In genomic region chr17:1474402-1475189, GRCh38 we compare ENCODE assay signal across 11 cellular contexts. TPM values are rescaled to one million over a fixed set of nuclear protein-coding genes. Genes with fewer than 3 reads are reported as not detected.
A peak's percentile ranks its signal among the peaks of the same experiment; 100 is the strongest.
DNase-seq lines count a peak whose midpoint lies in the region; ATAC-seq and TF ChIP-seq lines count a peak whose summit lies in the region.
"Had no signal": no experiment of that assay in that cellular context is flagged by ENCODE, and none has a peak within 500 bp of the region (broad histone marks: within the 10 kb centered on the region; RNA-seq: fewer than 3 reads in every experiment).

No MANE protein-coding gene starts in this region.

- H3K27ac ChIP-seq in BLaER1 treated with 17β-estradiol and CSF1 and Interleukin-3, amounts not matched to agents 10 nM and 100 nM, result peak overlapping the region in 3 of 11 experiments; percentile 10 to 38 (median 20); a peak in 6 of 22 replicates
- no peak overlapping the region for H3K27ac ChIP-seq in testis
- H3K27ac ChIP-seq in breast epithelium, result peak overlapping the region in 1 of 2 donors; percentile 71
- no peak overlapping the region for H3K27ac ChIP-seq in MM.1S (ENCODE audit: low read length)

- H3K4me3 ChIP-seq in BLaER1 treated with 17β-estradiol and CSF1 and Interleukin-3, amounts not matched to agents 10 nM and 100 nM, result peak overlapping the region in 1 of 10 experiments; percentile 19; a peak in 1 of 20 replicates
- H3K4me3 ChIP-seq in testis, result no peak overlapping the region
- no peak overlapping the region for H3K4me3 ChIP-seq in breast epithelium
- H3K4me3 ChIP-seq in MM.1S (ENCODE audit: low read length), result no peak overlapping the region

- intact Hi-C loops in testis (cut with DNase I; ENCODE audit: low total_unique reads), result no loop called here
- intact Hi-C loops in breast epithelium (cut with DNase I; ENCODE audit: low total_unique reads), result no loop called here
- intact Hi-C loops in left colon (cut with DNase I, micrococcal nuclease), result no loop called here

- peaks cover 0 to 5% (median 4%) of the 10 kb centered on the region in 11 experiments; a peak in 14 of 22 replicates for H3K9me3 ChIP-seq in BLaER1 treated with 17β-estradiol and CSF1 and Interleukin-3, amounts not matched to agents 10 nM and 100 nM (replicated peaks in 1 of 11)
- H3K9me3 ChIP-seq in testis (no peaks in the 10 kb centered on the region), breast epithelium (no peaks in the 10 kb centered on the region), MM.1S (replicated peaks; ENCODE audit: insufficient read depth, low read length) (no peaks in the 10 kb centered on the region)

- H3K4me1 ChIP-seq in BLaER1 treated with 17β-estradiol and CSF1 and Interleukin-3, amounts not matched to agents 10 nM and 100 nM, result peaks cover 61 to 75% (median 67%) of the 10 kb centered on the region in 10 experiments
- peaks cover 4% of the 10 kb centered on the region for H3K4me1 ChIP-seq in testis
- H3K4me1 ChIP-seq in breast epithelium, result no peaks in the 10 kb centered on the region
- H3K4me1 ChIP-seq in MM.1S (ENCODE audit: low read length), result no peaks in the 10 kb centered on the region

- DNase-seq in GM19240 (ENCODE audit: insufficient read length, low spot score), result peak; percentile 89
- peak; percentile 61 for DNase-seq in germinal center (ENCODE audit: low spot score)
- no peak for DNase-seq in testis
- DNase-seq in breast epithelium (ENCODE audit: low spot score in 2 of 2), result no peak
- no peak for DNase-seq in MM.1S
- no peak for DNase-seq in left colon
- DNase-seq: ACHN; activated CD4-positive, alpha-beta T cell treated with anti-CD3 and anti-CD28 coated beads, Interleukin-2, amount 50 U/mL, for 1 hour; NCI-H1417 treated with DMSO at 0.1 percent for 48 hours had no signal

- no peaks in the 10 kb centered on the region for H3K9me2 ChIP-seq in MM.1S (replicated peaks; ENCODE audit: insufficient read depth, low read length)

- no peaks in the 10 kb centered on the region for H3F3A ChIP-seq in MM.1S (ENCODE audit: insufficient read depth, low read length)

- H3K4me2 ChIP-seq in BLaER1 treated with 17β-estradiol and CSF1 and Interleukin-3, amounts not matched to agents 10 nM and 100 nM, result peak overlapping the region; percentile 44 to 92 (median 82)
- H3K4me2 ChIP-seq in MM.1S (ENCODE audit: low read depth, low read length), result no peak overlapping the region

- TF ChIP-seq POLR2A in testis (IDR thresholded peaks at IDR 0.05) (no peak), breast epithelium (IDR thresholded peaks at IDR 0.05) (no peak)

- 0 out of 22 replicates have a peak, but pooled peaks cover 0 to 3% (median 0%) of the 10 kb centered on the region in 11 experiments for H3K27me3 ChIP-seq in BLaER1 treated with 17β-estradiol and CSF1 and Interleukin-3, amounts not matched to agents 10 nM and 100 nM
- H3K27me3 ChIP-seq in testis (no peaks in the 10 kb centered on the region), breast epithelium (no peaks in the 10 kb centered on the region), MM.1S (replicated peaks; ENCODE audit: insufficient read depth, low read length) (no peaks in the 10 kb centered on the region)

- WGBS in testis, 2 donors, result 79% methylated on average over 22 to 31 of the region's 31 CpGs

- no peak overlapping the region for H2AFZ ChIP-seq in MM.1S (ENCODE audit: low read length)

- H3K9ac ChIP-seq in BLaER1 treated with 17β-estradiol and CSF1 and Interleukin-3, amounts not matched to agents 10 nM and 100 nM, result peak overlapping the region in 10 of 11 experiments; percentile 5 to 56 (median 28); a peak in 10 of 22 replicates
- no peak overlapping the region for H3K9ac ChIP-seq in MM.1S (ENCODE audit: low read length)

- H3K79me2 ChIP-seq in MM.1S (ENCODE audit: low read length), result no peaks in the 10 kb centered on the region

- no peak for TF ChIP-seq CTCF in testis (IDR thresholded peaks at IDR 0.05)
- TF ChIP-seq CTCF in breast epithelium (IDR thresholded peaks at IDR 0.05), result no peak
- TF ChIP-seq CTCF in MM.1S (IDR thresholded peaks at IDR 0.05; ENCODE audit: low read length), result no peak

- H4K20me1 ChIP-seq in BLaER1 treated with 17β-estradiol and CSF1 and Interleukin-3, amounts not matched to agents 10 nM and 100 nM, result peaks cover 28 to 98% (median 48%) of the 10 kb centered on the region in 11 experiments; a peak in 21 of 22 replicates
- H4K20me1 ChIP-seq in MM.1S (ENCODE audit: insufficient read depth, low read length), result no peaks in the 10 kb centered on the region

- peak; percentile 75 for ATAC-seq in HG03066 (IDR thresholded peaks at IDR 0.05; ENCODE audit: low read depth, unreplicated experiment)
- no peak for ATAC-seq in left colon

- H3K36me3 ChIP-seq in BLaER1 treated with 17β-estradiol and CSF1 and Interleukin-3, amounts not matched to agents 10 nM and 100 nM, result peaks cover 5 to 77% (median 26%) of the 10 kb centered on the region in 11 experiments; a peak in 19 of 22 replicates
- H3K36me3 ChIP-seq in testis (ENCODE audit: low read depth, missing control alignments), result no peaks in the 10 kb centered on the region
- peaks cover 8% of the 10 kb centered on the region for H3K36me3 ChIP-seq in breast epithelium
- no peaks in the 10 kb centered on the region for H3K36me3 ChIP-seq in MM.1S (replicated peaks; ENCODE audit: insufficient read depth, low read length)

RNA-seq across cellular contexts. Expression of gene MYO1C, which starts 17.9 kb away (rescaled TPM):
- total RNA-seq in testis (10 to 100 TPM; 45.0 to 68.3 TPM), breast epithelium (100 to 1,000 TPM in 2 of 3 donors, 10 to 100 TPM in 1; 99.5 to 235 (median 137) TPM), left colon (100 to 1,000 TPM; 318 to 378 TPM)
- 49.2 TPM for polyA plus RNA-seq in testis (ENCODE audit: insufficient read depth, low read depth, low replicate concordance)

RNA-seq across cellular contexts. Expression of gene CRK, which starts 18.6 kb away (rescaled TPM):
- total RNA-seq in testis (10 to 100 TPM; 68.4 to 79.1 TPM), breast epithelium (10 to 100 TPM; 73.7 to 84.5 (median 76.8) TPM), left colon (10 to 100 TPM; 74.6 to 80.9 TPM)
- 45.7 TPM for polyA plus RNA-seq in testis (ENCODE audit: insufficient read depth, low read depth, low replicate concordance)

RNA-seq across cellular contexts. Expression of gene INPP5K, which starts 41.8 kb away (rescaled TPM):
- total RNA-seq in testis (10 to 100 TPM; 83.4 to 87.8 TPM), breast epithelium (100 to 1,000 TPM in 1 of 3 donors, 10 to 100 TPM in 2; 75.2 to 177 (median 88.8) TPM), left colon (10 to 100 TPM; 39.9 to 40.4 TPM)
- polyA plus RNA-seq in testis (ENCODE audit: insufficient read depth, low read depth, low replicate concordance), result 81.2 TPM

Comparison
In these comparisons a context has a peak if more than half of its experiments do, and no peak if none do; other contexts are left out.
1. DNase-seq: peak in GM19240 (single experiment) and germinal center (single experiment); none in testis (single experiment), breast epithelium (0 of 2), MM.1S (single experiment) and left colon (0 of 2).